ENCODE assay signal across 19 cellular contexts in the genomic region with DNA sequence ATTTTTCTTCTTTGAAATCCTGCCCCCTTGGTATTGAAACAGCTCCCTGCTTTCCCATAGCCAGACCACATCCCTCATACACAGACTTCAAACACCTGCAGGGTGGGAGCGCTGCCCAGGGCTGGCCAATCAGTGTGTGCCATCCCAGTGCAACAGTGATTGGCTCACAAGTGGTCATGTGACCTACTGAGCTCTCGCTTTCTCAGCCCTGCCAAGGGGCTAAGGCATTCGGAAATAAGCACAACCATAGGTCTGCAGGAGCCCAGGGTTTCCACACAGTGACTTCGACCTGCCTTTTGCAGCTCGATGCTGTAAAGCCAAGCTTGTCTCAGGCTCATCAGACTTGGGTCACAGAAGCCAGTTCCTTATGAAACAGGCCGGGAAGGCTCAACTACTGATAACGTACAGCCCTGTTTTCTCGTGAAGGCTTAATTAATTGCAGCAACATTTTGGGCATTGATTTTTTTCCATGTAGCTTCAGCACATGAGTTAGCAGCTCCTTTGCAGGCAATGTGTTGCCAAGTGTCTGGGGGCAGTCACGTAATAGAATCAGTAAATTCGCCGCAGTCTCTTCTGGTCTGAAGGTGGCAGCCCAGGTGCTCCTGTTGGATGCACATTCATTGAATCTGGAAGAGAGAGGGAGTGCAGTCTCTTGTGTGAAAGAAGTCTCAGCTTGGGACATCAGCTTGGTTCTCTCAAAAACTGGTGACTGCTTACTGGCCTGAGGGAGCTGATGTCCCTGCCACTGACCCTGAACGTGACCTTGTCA.
DNase-seq lines count a peak whose midpoint lies in the region; FAIRE-seq and TF ChIP-seq lines count a peak whose summit lies in the region.
"Had no signal": no experiment of that assay in that cellular context is flagged by ENCODE, and none has a peak within 500 bp of the region (broad histone marks: within the 10 kb centered on the region; RNA-seq: fewer than 3 reads in every experiment).

No MANE protein-coding gene starts in this region.

- no peak overlapping the region for H2BK120ac ChIP-seq in H1 (replicated peaks; ENCODE audit: low read depth, low read length)

- CTCF ChIA-PET in H1 (lab: Charles Lee; ENCODE audit: partially characterized antibody): interaction anchor here (0.6 to 1.5 kb wide), 4 partner anchors 8 to 590 kb away, joined by 3 to 4 read pairs (median 3); no protein-coding TSS in a partner anchor

- in situ Hi-C loops in GM13977 (cut with MboI; ENCODE audit: low pct_unique_long_range_greater_than_20kb, low sequenced_read_pairs, unreplicated experiment): no loop called here

- peak overlapping the region; percentile 84 for H2AFZ ChIP-seq in H1 (ENCODE audit: low read length)

- TF ChIP-seq CTCF in H1 (IDR thresholded peaks at IDR 0.05; ENCODE audit: control extremely low read depth in 1 of 3, insufficient read depth in 1 of 3, low read depth in 1 of 3, low read length in 3 of 3) (0 out of 4 replicates have a peak, but pooled peaks of 1 of the 3 experiments have one; percentile 3), GM13977 (IDR thresholded peaks at IDR 0.05; ENCODE audit: extremely low read depth, insufficient read depth, missing control alignments) (no peak)

- peaks cover 0 to 6% (median 1%) of the 10 kb centered on the region in 4 experiments; a peak in 4 of 7 replicates for H3K4me1 ChIP-seq in H1 (replicated peaks in 1 of 4; ENCODE audit: control insufficient read depth in 3 of 4, insufficient read depth in 4 of 4, low read length in 3 of 4)
- H3K4me1 ChIP-seq: right atrium auricular region, upper lobe of left lung had no signal

- FAIRE-seq in H1 (lab: Jason Lieb, UNC): no peak
- FAIRE-seq: colon had no signal

- no peak for TF ChIP-seq RAD21 in Ishikawa (IDR thresholded peaks at IDR 0.05; ENCODE audit: low read depth)
- TF ChIP-seq RAD21 in H1 (IDR thresholded peaks at IDR 0.05 in 1 of 2, conservative IDR thresholded peaks at IDR 0.05 in 1 of 2; ENCODE audit: low read depth in 2 of 2, low read length in 2 of 2): peak; percentile 21 to 22; a peak in 2 of 4 replicates

- peak; percentile 20 for DNase-seq in RPMI8226
- DNase-seq in H1 (ENCODE audit: low read depth in 1 of 2, low spot score in 2 of 2): peak; percentile 3 to 47
- DNase-seq in pons (ENCODE audit: low spot score): peak; percentile 14
- no peak for DNase-seq in activated T-cell treated with anti-CD3 and anti-CD28 coated beads, Interleukin-2, amount 50 U/mL, for 1 hour
- DNase-seq in GM13977 (ENCODE audit: low spot score): no peak
- DNase-seq in GF-D8 (lab: John Stamatoyannopoulos, UW): no peak
- DNase-seq: activated CD4-positive, alpha-beta T cell treated with anti-CD3 and anti-CD28 coated beads, Interleukin-2, amount 10 ng/mL, durations not matched to agents 24 days and 14 days; activated naive CD8-positive, alpha-beta T cell treated with anti-CD3 and anti-CD28 coated beads for 36 hours; CD8-positive, alpha-beta T cell; DMS79; glutamatergic neuron; immature natural killer cell; NCI-H187; NCI-H226; stimulated activated CD4-positive, alpha-beta T cell treated with anti-CD3 and anti-CD28 coated beads, Interleukin-12 subunit alpha, Interleukin-12 subunit beta, amount 100 ng/mL, for 4 hours; upper lobe of left lung had no signal

- H3K4me2 ChIP-seq in H1 (ENCODE audit: insufficient read depth in 1 of 2, low read depth in 2 of 2, low read length in 2 of 2): no peak overlapping the region; a peak in 1 of 4 replicates

- H3K14ac ChIP-seq in H1 (ENCODE audit: insufficient read length): no peak overlapping the region

- H3K79me1 ChIP-seq in H1 (ENCODE audit: low read depth, low read length): no peaks in the 10 kb centered on the region

- H3K4me3 ChIP-seq in H1 (ENCODE audit: extremely low read depth in 1 of 4, insufficient read depth in 2 of 4, low read depth in 3 of 4, low read length in 4 of 4): no peak overlapping the region
- H3K4me3 ChIP-seq: right atrium auricular region, upper lobe of left lung had no signal

- no peak overlapping the region for H2BK20ac ChIP-seq in H1 (ENCODE audit: low read length)

- no peak overlapping the region for H4K91ac ChIP-seq in H1 (replicated peaks; ENCODE audit: insufficient read length, low read length)

- no peaks in the 10 kb centered on the region for H3K27me3 ChIP-seq in H1 (replicated peaks in 1 of 4; ENCODE audit: control insufficient read depth in 3 of 4, extremely low read depth in 1 of 4, insufficient read depth in 3 of 4, low read length in 3 of 4)
- H3K27me3 ChIP-seq: right atrium auricular region, upper lobe of left lung had no signal

- 0 out of 2 replicates have a peak overlapping the region, but pooled peaks have one; percentile 19 for H2BK12ac ChIP-seq in H1 (ENCODE audit: low read depth, low read length)

- H3K56ac ChIP-seq in H1 (replicated peaks; ENCODE audit: insufficient read length, low read depth, low read length): no peak overlapping the region

- no peak overlapping the region for H2BK15ac ChIP-seq in H1 (ENCODE audit: low read length)

- H3K18ac ChIP-seq in H1 (ENCODE audit: extremely low read depth, low read length): no peak overlapping the region

- POLR2A ChIA-PET in H1 (lab: Charles Lee; ENCODE audit: partially characterized antibody): interaction anchor here (1.3 kb wide), 1 partner anchor 30 kb away, joined by 3 read pairs; no protein-coding TSS in a partner anchor

- H4K20me1 ChIP-seq in H1 (replicated peaks in 1 of 2; ENCODE audit: control insufficient read depth in 1 of 2, insufficient read depth in 2 of 2, low read length in 2 of 2): no peaks in the 10 kb centered on the region

- no peaks in the 10 kb centered on the region for H3K23me2 ChIP-seq in H1 (ENCODE audit: low read depth, low read length)

- H4K5ac ChIP-seq in H1 (ENCODE audit: insufficient read length, low read depth, low read length): no peak overlapping the region

- H3K9ac ChIP-seq in H1 (replicated peaks in 1 of 4; ENCODE audit: extremely low read depth in 1 of 4, low read depth in 3 of 4, low read length in 3 of 4): no peak overlapping the region

- no peak overlapping the region for H4K8ac ChIP-seq in H1 (ENCODE audit: extremely low read depth, insufficient read depth, low read length)

- H3K9me3 ChIP-seq in H1 (ENCODE audit: insufficient read depth in 2 of 2, low read depth in 1 of 2, low read length in 1 of 2): no peaks in the 10 kb centered on the region
- H3K9me3 ChIP-seq: right atrium auricular region, upper lobe of left lung had no signal

- no peak overlapping the region for H3K23ac ChIP-seq in H1 (ENCODE audit: insufficient read length)

- no peak overlapping the region for H2AK5ac ChIP-seq in H1 (ENCODE audit: low read depth, low read length)

- no peak overlapping the region for H2BK5ac ChIP-seq in H1 (ENCODE audit: low read depth, low read length)

- TF ChIP-seq POLR2A in H1 (IDR thresholded peaks at IDR 0.05; ENCODE audit: control extremely low read depth in 1 of 2, low read depth in 2 of 2, low read length in 2 of 2): no peak

- 92% methylated on average over 12 of the region's 12 CpGs; no CpG with 5 or more reads in 1 of the 2 experiments for WGBS in H1 (ENCODE audit: extremely low coverage in 1 of 2, insufficient coverage in 1 of 2, insufficient read length in 1 of 2, insufficient replicate concordance in 2 of 2, low coverage in 1 of 2, low lambda C conversion rate in 2 of 2, missing lambda C conversion rate in 1 of 2), 2 experiments

- H3K27ac ChIP-seq in H1 (ENCODE audit: low read depth, low read length): no peak overlapping the region
- H3K27ac ChIP-seq: right atrium auricular region, upper lobe of left lung had no signal

- H3K4ac ChIP-seq in H1 (replicated peaks; ENCODE audit: insufficient read length, low read depth, low read length): no peak overlapping the region

- H3K79me2 ChIP-seq in H1 (ENCODE audit: control insufficient read depth in 1 of 2, insufficient read depth in 2 of 2, low read length in 2 of 2): no peaks in the 10 kb centered on the region

- TF ChIP-seq EP300 in Ishikawa (IDR thresholded peaks at IDR 0.05; ENCODE audit: borderline replicate concordance) (no peak), H1 (IDR thresholded peaks at IDR 0.05; ENCODE audit: borderline replicate concordance in 1 of 2, low read depth in 2 of 2, low read length in 2 of 2) (no peak)

- H3K36me3 ChIP-seq in H1 (ENCODE audit: control insufficient read depth in 2 of 4, insufficient read depth in 4 of 4, low read length in 3 of 4): no peaks in the 10 kb centered on the region
- H3K36me3 ChIP-seq: right atrium auricular region, upper lobe of left lung had no signal

TF ChIP-seq in Ishikawa, 13 proteins besides CTCF, POLR2A, EP300 and RAD21:
- TF ChIP-seq NFIC (IDR thresholded peaks at IDR 0.05): no peak
- TF ChIP-seq, protein P1, sequence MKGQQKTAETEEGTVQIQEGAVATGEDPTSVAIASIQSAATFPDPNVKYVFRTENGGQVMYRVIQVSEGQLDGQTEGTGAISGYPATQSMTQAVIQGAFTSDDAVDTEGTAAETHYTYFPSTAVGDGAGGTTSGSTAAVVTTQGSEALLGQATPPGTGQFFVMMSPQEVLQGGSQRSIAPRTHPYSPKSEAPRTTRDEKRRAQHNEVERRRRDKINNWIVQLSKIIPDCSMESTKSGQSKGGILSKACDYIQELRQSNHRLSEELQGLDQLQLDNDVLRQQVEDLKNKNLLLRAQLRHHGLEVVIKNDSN (IDR thresholded peaks at IDR 0.05): 0 out of 2 replicates have a peak, but pooled peaks have one; percentile 26

TF ChIP-seq in H1, 55 proteins besides CTCF, POLR2A, EP300 and RAD21 (continues in another document):
- TF ChIP-seq, protein P2, sequence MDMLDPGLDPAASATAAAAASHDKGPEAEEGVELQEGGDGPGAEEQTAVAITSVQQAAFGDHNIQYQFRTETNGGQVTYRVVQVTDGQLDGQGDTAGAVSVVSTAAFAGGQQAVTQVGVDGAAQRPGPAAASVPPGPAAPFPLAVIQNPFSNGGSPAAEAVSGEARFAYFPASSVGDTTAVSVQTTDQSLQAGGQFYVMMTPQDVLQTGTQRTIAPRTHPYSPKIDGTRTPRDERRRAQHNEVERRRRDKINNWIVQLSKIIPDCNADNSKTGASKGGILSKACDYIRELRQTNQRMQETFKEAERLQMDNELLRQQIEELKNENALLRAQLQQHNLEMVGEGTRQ (IDR thresholded peaks at IDR 0.05; ENCODE audit: low read length): peak; percentile 70
- TF ChIP-seq CTBP2 (IDR thresholded peaks at IDR 0.05; ENCODE audit: borderline replicate concordance, insufficient read depth, insufficient read length, low read length) (no peak), SP2 (IDR thresholded peaks at IDR 0.05; ENCODE audit: low read length) (no peak), BACH1 (IDR thresholded peaks at IDR 0.05; ENCODE audit: low read length) (no peak), TEAD4 (IDR thresholded peaks at IDR 0.05; ENCODE audit: low read depth, low read length) (no peak), E2F6 (IDR thresholded peaks at IDR 0.05) (peak; percentile 68; the same call in 1 of the 2 replicates), RFX5 (IDR thresholded peaks at IDR 0.05; ENCODE audit: borderline replicate concordance, low read depth, low read length) (no peak)

Comparison
In these comparisons a context has a peak if more than half of its experiments do, and no peak if none do; other contexts are left out.
1. DNase-seq: peak in RPMI8226 (single experiment), H1 (2 of 2) and pons (single experiment); none in activated T-cell treated with anti-CD3 and anti-CD28 coated beads, Interleukin-2, amount 50 U/mL, for 1 hour (single experiment), GM13977 (single experiment) and GF-D8 (single experiment).